Comparison of ENCODE assay signal across 17 cellular contexts in the genomic region with DNA sequence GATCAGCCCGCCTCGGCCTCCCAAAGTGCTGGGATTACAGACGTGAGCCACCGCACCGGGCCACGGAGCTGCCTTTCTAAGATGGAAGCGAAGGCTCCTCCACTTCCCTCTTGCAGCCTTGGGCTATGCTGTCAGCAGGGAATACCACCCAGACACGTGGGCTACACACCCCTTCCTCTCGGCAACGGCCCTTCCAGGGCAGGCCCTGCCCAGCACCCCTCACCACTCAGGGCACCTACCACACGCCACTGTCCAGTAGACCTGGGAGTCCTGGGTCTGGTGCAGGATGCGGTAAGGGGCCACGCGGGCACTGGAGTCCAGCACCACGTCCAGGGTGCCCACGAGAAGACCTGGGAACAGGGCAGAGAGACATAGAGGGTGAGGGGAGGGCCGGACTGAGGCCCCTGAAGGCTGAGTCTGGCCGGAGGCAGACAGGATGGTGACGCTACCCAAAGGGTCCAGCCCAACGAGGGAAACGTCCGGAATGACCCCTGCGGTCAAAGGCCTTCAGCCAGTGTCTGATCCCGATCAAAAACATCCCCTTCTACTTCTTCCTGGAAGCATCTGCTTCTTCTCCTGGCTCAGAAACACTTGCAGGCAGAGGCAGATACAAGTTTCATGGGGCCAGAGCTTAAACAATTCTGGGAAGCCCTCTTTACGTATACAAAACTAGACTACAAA.
"Had no signal": no experiment of that assay in that cellular context is flagged by ENCODE, and none has a peak within 500 bp of the region (broad histone marks: within the 10 kb centered on the region; RNA-seq: fewer than 3 reads in every experiment).

No MANE protein-coding gene starts in this region.

- H3K9me3 Mint-ChIP-seq: activated naive CD4-positive, alpha-beta T cell treated with anti-CD3 and anti-CD28 coated beads, Interleukin-2, amount 10 ng/mL, durations not matched to agents 7 days and 5 days; activated T-helper 2 cell treated with anti-CD3 and anti-CD28 coated beads, Interferon-gamma antibody, Interleukin-2, Interleukin-4, amounts not matched to agents 10 μg/mL and 5 μg/mL and 100 μg/mL, durations not matched to agents 14 hours and 24 hours and 36 hours; naive B cell; stimulated activated naive B cell treated with anti-CD40 and anti-IgM and Interleukin-4, amounts not matched to agents 10 μg/mL and 1 μg/mL and 100 μg/mL, for 72 hours had no signal

- DNase-seq: activated CD4-positive, alpha-beta T cell treated with anti-CD3 and anti-CD28 coated beads for 1 hour; activated CD4-positive, alpha-beta T cell treated with anti-CD3 and anti-CD28 coated beads, Interleukin-2, amount 50 U/mL, for 4 hours; activated naive CD4-positive, alpha-beta T cell treated with anti-CD3 and anti-CD28 coated beads, Interleukin-2, amount 10 ng/mL, durations not matched to agents 7 days and 5 days; aorta; erythroblast; left colon; naive B cell; retina; stimulated activated CD4-positive, alpha-beta T cell treated with anti-CD3 and anti-CD28 coated beads, Interleukin-15, amount 100 ng/mL, for 24 hours; stimulated activated CD4-positive, alpha-beta T cell treated with anti-CD3 and anti-CD28 coated beads, Interleukin-4, amount 100 ng/mL, for 1 hour; stimulated activated naive B cell treated with anti-CD40 and anti-IgM and Interleukin-4, amounts not matched to agents 10 μg/mL and 1 μg/mL and 100 μg/mL, for 72 hours; tibial artery had no signal

- FAIRE-seq: islet of Langerhans had no signal

- H3K27me3 Mint-ChIP-seq: naive B cell; stimulated activated naive B cell treated with anti-CD40 and anti-IgM and Interleukin-4, amounts not matched to agents 10 μg/mL and 1 μg/mL and 100 μg/mL, for 72 hours had no signal

- H3K27ac ChIP-seq: gastroesophageal sphincter, tibial artery, vagina had no signal

- H3K27me3 ChIP-seq: gastroesophageal sphincter, tibial artery, vagina had no signal

- H3K9me3 ChIP-seq: gastroesophageal sphincter, tibial artery, vagina had no signal

- H3K4me3 Mint-ChIP-seq: activated naive CD4-positive, alpha-beta T cell treated with anti-CD3 and anti-CD28 coated beads, Interleukin-2, amount 10 ng/mL, durations not matched to agents 7 days and 5 days; stimulated activated naive B cell treated with anti-CD40 and anti-IgM and Interleukin-4, amounts not matched to agents 10 μg/mL and 1 μg/mL and 100 μg/mL, for 72 hours had no signal

- H3K27ac Mint-ChIP-seq: activated naive CD4-positive, alpha-beta T cell treated with anti-CD3 and anti-CD28 coated beads, Interleukin-2, amount 10 ng/mL, durations not matched to agents 7 days and 5 days; activated T-helper 2 cell treated with anti-CD3 and anti-CD28 coated beads, Interferon-gamma antibody, Interleukin-2, Interleukin-4, amounts not matched to agents 10 μg/mL and 5 μg/mL and 100 μg/mL, durations not matched to agents 14 hours and 24 hours and 36 hours; stimulated activated naive B cell treated with anti-CD40 and anti-IgM and Interleukin-4, amounts not matched to agents 10 μg/mL and 1 μg/mL and 100 μg/mL, for 72 hours had no signal

- H3K4me3 ChIP-seq: gastroesophageal sphincter, lung, tibial artery, vagina had no signal
